ENCODE assay signal across 20 cellular contexts in genomic region chr2:109703076-109703475, GRCh38.
DNase-seq lines count a peak whose midpoint lies in the region; ATAC-seq, FAIRE-seq and TF ChIP-seq lines count a peak whose summit lies in the region.
"Had no signal": no experiment of that assay in that cellular context is flagged by ENCODE, and none has a peak within 500 bp of the region (broad histone marks: within the 10 kb centered on the region; RNA-seq: fewer than 3 reads in every experiment).

No MANE protein-coding gene starts in this region.

- CTCF ChIA-PET in WTC11 (lab: Charles Lee): no interaction called here

- no peak overlapping the region for H3K27ac Mint-ChIP-seq in WTC11
- H3K27ac Mint-ChIP-seq: activated CD8-positive, alpha-beta T cell treated with anti-CD3 and anti-CD28 coated beads, Interleukin-2, amount 10 ng/mL, durations not matched to agents 7 days and 5 days; effector memory CD8-positive, alpha-beta T cell; mesothelial cell of epicardium; neural progenitor cell had no signal

- H3K9me3 ChIP-seq in SJSA1 (replicated peaks) (no peaks in the 10 kb centered on the region), esophagus squamous epithelium (no peaks in the 10 kb centered on the region), pancreas (no peaks in the 10 kb centered on the region)
- H3K9me3 ChIP-seq: BE2C, Peyer's patch had no signal

- H3K4me1 ChIP-seq in SJSA1 (replicated peaks): peaks cover 50% of the 10 kb centered on the region
- peaks cover 30 to 75% (median 52%) of the 10 kb centered on the region in 3 donors for H3K4me1 ChIP-seq in esophagus squamous epithelium
- H3K4me1 ChIP-seq in pancreas: peaks cover 0 to 9% (median 0%) of the 10 kb centered on the region in 3 donors
- H3K4me1 ChIP-seq: BE2C had no signal

- H3K4me3 Mint-ChIP-seq in WTC11: no peak overlapping the region
- H3K4me3 Mint-ChIP-seq: activated CD8-positive, alpha-beta T cell treated with anti-CD3 and anti-CD28 coated beads, Interleukin-2, amount 10 ng/mL, durations not matched to agents 7 days and 5 days; activated T-helper 1 cell treated with anti-CD3 and anti-CD28 coated beads, Interleukin-12 subunit alpha, Interleukin-12 subunit beta, Interleukin-2, Interleukin-4 antibody, amounts not matched to agents 30 ng/mL and 10 ng/mL and 1 ng/mL, durations not matched to agents 14 hours and 24 hours and 36 hours; effector memory CD8-positive, alpha-beta T cell; mesothelial cell of epicardium; neural progenitor cell had no signal

- H3K4me3 ChIP-seq in SJSA1: no peak overlapping the region
- no peak overlapping the region for H3K4me3 ChIP-seq in esophagus squamous epithelium
- H3K4me3 ChIP-seq in pancreas: no peak overlapping the region
- H3K4me3 ChIP-seq: K562, neural progenitor cell had no signal

- FAIRE-seq in pancreas (lab: Jason Lieb, UNC): no peak
- FAIRE-seq: K562, kidney had no signal

- H3K4me1 Mint-ChIP-seq in WTC11: peaks cover 58% of the 10 kb centered on the region

- H3K27me3 ChIP-seq in SJSA1 (replicated peaks) (no peaks in the 10 kb centered on the region), esophagus squamous epithelium (no peaks in the 10 kb centered on the region), pancreas (no peaks in the 10 kb centered on the region)
- H3K27me3 ChIP-seq: BE2C, neural progenitor cell, Peyer's patch had no signal

- H3K9me3 Mint-ChIP-seq in WTC11: no peaks in the 10 kb centered on the region
- H3K9me3 Mint-ChIP-seq: activated T-helper 1 cell treated with anti-CD3 and anti-CD28 coated beads, Interleukin-12 subunit alpha, Interleukin-12 subunit beta, Interleukin-2, Interleukin-4 antibody, amounts not matched to agents 30 ng/mL and 10 ng/mL and 1 ng/mL, durations not matched to agents 14 hours and 24 hours and 36 hours; effector memory CD8-positive, alpha-beta T cell; mesothelial cell of epicardium; neural progenitor cell had no signal

- 49 to 58% methylated on average over 7 of the region's 7 CpGs for WGBS in esophagus squamous epithelium, 2 donors
- 59 to 64% methylated on average over 7 of the region's 7 CpGs for WGBS in pancreas, 2 donors

- H3K36me3 Mint-ChIP-seq in WTC11: no peaks in the 10 kb centered on the region
- H3K36me3 Mint-ChIP-seq: mesothelial cell of epicardium, neural progenitor cell had no signal

- no peak for TF ChIP-seq POLR2A in esophagus squamous epithelium (IDR thresholded peaks at IDR 0.05)

- intact Hi-C loops in esophagus squamous epithelium (cut with DNase I) (loop anchor here (10.0 kb wide), 1 partner anchor 88 kb away; the partner anchor contains the start of genes SEPTIN10 and SOWAHC), pancreas (cut with DNase I) (no loop called here)

- no peaks in the 10 kb centered on the region for H3K27me3 Mint-ChIP-seq in WTC11 (ENCODE audit: low read depth)

- peak overlapping the region; percentile 91 for H3K27ac ChIP-seq in SJSA1
- H3K27ac ChIP-seq in esophagus squamous epithelium: peak overlapping the region; percentile 77 to 94 (median 90)
- peak overlapping the region in 1 of 4 donors; percentile 62 for H3K27ac ChIP-seq in pancreas
- H3K27ac ChIP-seq: neural progenitor cell had no signal

- ATAC-seq in pancreas (peak in 3 of 4 donors; percentile 37 to 53 (median 41)), WTC11 (no peak)
- ATAC-seq: activated CD8-positive, alpha-beta T cell treated with anti-CD3 and anti-CD28 coated beads, Interleukin-2, amount 10 ng/mL, durations not matched to agents 7 days and 5 days; effector memory CD8-positive, alpha-beta T cell; K562 had no signal

- TF ChIP-seq CTCF in esophagus squamous epithelium (IDR thresholded peaks at IDR 0.05) (no peak), pancreas (IDR thresholded peaks at IDR 0.05) (no peak), WTC11 (IDR thresholded peaks at IDR 0.05) (no peak)

- peak; percentile 84 for DNase-seq in EH (ENCODE audit: low read depth)
- no peak for DNase-seq in SJSA1 (ENCODE audit: low read depth in 1 of 2, low spot score in 2 of 2)
- DNase-seq in esophagus squamous epithelium (lab: John Stamatoyannopoulos, UW): no peak
- no peak for DNase-seq in pancreas
- DNase-seq in NCI-H510A treated with DMSO at 0.1 percent for 48 hours (lab: John Stamatoyannopoulos, UW): no peak
- no peak for DNase-seq in activated CD4-positive, alpha-beta T cell treated with anti-CD3 and anti-CD28 coated beads, Interleukin-2, amount 50 U/mL, for 4 hours
- no peak for DNase-seq in WTC11 (ENCODE audit: low spot score)
- DNase-seq in NCI-H2171 (lab: John Stamatoyannopoulos, UW): no peak
- DNase-seq: activated CD8-positive, alpha-beta T cell treated with anti-CD3 and anti-CD28 coated beads, Interleukin-2, amount 10 ng/mL, durations not matched to agents 7 days and 5 days; BE2C; cerebellar nuclear complex; effector memory CD8-positive, alpha-beta T cell; head of caudate nucleus; kidney; NCI-H774; Peyer's patch had no signal

- POLR2A ChIA-PET in WTC11 (lab: Charles Lee): no interaction called here

- H3K36me3 ChIP-seq in SJSA1: no peaks in the 10 kb centered on the region
- no peaks in the 10 kb centered on the region for H3K36me3 ChIP-seq in esophagus squamous epithelium
- H3K36me3 ChIP-seq in pancreas: no peaks in the 10 kb centered on the region
- H3K36me3 ChIP-seq: BE2C, neural progenitor cell, Peyer's patch had no signal

TF ChIP-seq in WTC11, 78 proteins besides CTCF, POLR2A, EP300 and RAD21:
- no peak for TF ChIP-seq FOXJ3 (CRISPR knock-in tag; IDR thresholded peaks at IDR 0.05; ENCODE audit: borderline replicate concordance)
- TF ChIP-seq IRF1 (CRISPR knock-in tag; IDR thresholded peaks at IDR 0.05): no peak
- TF ChIP-seq ATF2 (CRISPR knock-in tag; IDR thresholded peaks at IDR 0.05; ENCODE audit: borderline replicate concordance, low read depth): no peak
- TF ChIP-seq NR1H2 (CRISPR knock-in tag; IDR thresholded peaks at IDR 0.05): no peak
- no peak for TF ChIP-seq FOXP1 (CRISPR knock-in tag; IDR thresholded peaks at IDR 0.05; ENCODE audit: borderline replicate concordance)
- TF ChIP-seq NR2C2 (CRISPR knock-in tag; IDR thresholded peaks at IDR 0.05): no peak
TF ChIP-seq in WTC11: peak in this region for 0.
